8 cellular contexts compared by ENCODE assay signal in genomic region chr3:49906004-49906860, GRCh38. TPM values are rescaled to one million over a fixed set of nuclear protein-coding genes. Genes with fewer than 3 reads are reported as not detected.
A peak's percentile ranks its signal among the peaks of the same experiment; 100 is the strongest.
DNase-seq lines count a peak whose midpoint lies in the region; ATAC-seq, FAIRE-seq and TF ChIP-seq lines count a peak whose summit lies in the region.

No MANE protein-coding gene starts in this region.

- peak overlapping the region; percentile 16 to 67 (median 38) for H3K27ac ChIP-seq in pancreas

- H3K9me3 ChIP-seq in pancreas, result no peaks in the 10 kb centered on the region

- 12 to 17% methylated on average over 15 of the region's 15 CpGs for WGBS in pancreas, 2 donors

- no peaks in the 10 kb centered on the region for H3K36me3 ChIP-seq in pancreas

- H3K27me3 ChIP-seq in pancreas, result no peaks in the 10 kb centered on the region

- ATAC-seq in pancreas (peak in 3 of 4 donors; percentile 50 to 53 (median 51)), HG02973 (IDR thresholded peaks at IDR 0.05; ENCODE audit: unreplicated experiment) (no peak), GM21529 (IDR thresholded peaks at IDR 0.05; ENCODE audit: unreplicated experiment) (no peak)

- intact Hi-C loops in pancreas (cut with DNase I), result loop anchor here in 1 of 3 donors (5.0 kb wide), 1 partner anchor 104 kb away; the partner anchor contains the start of gene INKA1

- peaks cover 7 to 15% (median 9%) of the 10 kb centered on the region in 3 donors for H3K4me1 ChIP-seq in pancreas

- peak; percentile 68 for TF ChIP-seq CTCF in fibroblast of the aortic adventitia (IDR thresholded peaks at IDR 0.05; ENCODE audit: insufficient read depth, low read length)
- peak in 3 of 4 donors; percentile 32 to 48 (median 44) for TF ChIP-seq CTCF in pancreas (IDR thresholded peaks at IDR 0.05)

- DNase-seq in SIG-M5 treated with dmso at 0.1 percent for 504 hours (lab: John Stamatoyannopoulos, UW; ENCODE audit: unreplicated experiment) (peak; percentile 24), SIG-M5 (lab: John Stamatoyannopoulos, UW) (no peak), OCI-M1 (lab: John Stamatoyannopoulos, UW) (peak; percentile 62), fibroblast of the aortic adventitia (ENCODE audit: low read depth) (peak; percentile 55), pancreas (peak in 3 of 6 donors; percentile 36 to 71 (median 52))
- DNase-seq in activated effector memory CD4-positive, alpha-beta T cell treated with Interleukin-2 at 50 U/mL for 16 hours, result peak; percentile 25

- H3K4me3 ChIP-seq in fibroblast of the aortic adventitia (ENCODE audit: low read depth, low read length) (peak overlapping the region; percentile 45), pancreas (peak overlapping the region in 1 of 4 donors; percentile 30)

- FAIRE-seq in pancreas (lab: Jason Lieb, UNC), result no peak

RNA-seq across cellular contexts. Expression of gene MST1R, which starts 2.6 kb away (rescaled TPM):
- total RNA-seq in fibroblast of the aortic adventitia (ENCODE audit: low replicate concordance), result 0.81 and 1.3 TPM in 2 replicates
- total RNA-seq in pancreas, result 10 to 100 TPM in 1 of 6 donors, 1 to 10 TPM in 5; 4.9 to 14.7 (median 6.4) TPM
- 10 to 100 TPM in 1 of 2 donors, 1 to 10 TPM in 1; 9.6 to 12.4 TPM for polyA plus RNA-seq in pancreas

RNA-seq across cellular contexts. Expression of gene MON1A, which starts 23.4 kb away (rescaled TPM):
- total RNA-seq in fibroblast of the aortic adventitia (ENCODE audit: low replicate concordance) (3.4 and 12.8 TPM in 2 replicates), pancreas (1 to 10 TPM; 2.3 to 5.4 (median 4.2) TPM)
- polyA plus RNA-seq in pancreas, result 1 to 10 TPM; 7.5 to 7.7 TPM

RNA-seq across cellular contexts. Expression of gene RBM6, which starts 33.7 kb away (rescaled TPM):
- total RNA-seq in fibroblast of the aortic adventitia (ENCODE audit: low replicate concordance) (48.5 and 82.5 TPM in 2 replicates), pancreas (10 to 100 TPM; 24.9 to 64.1 (median 41.7) TPM)
- 100 to 1,000 TPM; 245 to 249 TPM for polyA plus RNA-seq in pancreas

RNA-seq across cellular contexts. Expression of gene CAMKV, which starts 36.5 kb away (rescaled TPM):
- not detected in 2 replicates for total RNA-seq in fibroblast of the aortic adventitia (ENCODE audit: low replicate concordance)
- under 1 TPM in 2 of 6 donors, not detected in 4; 0.19 to 0.22 TPM for total RNA-seq in pancreas
- polyA plus RNA-seq in pancreas, result under 1 TPM in 1 of 2 donors, not detected in 1; 0.42 TPM

RNA-seq across cellular contexts. Expression of gene TRAIP, which starts 49.9 kb away (rescaled TPM):
- total RNA-seq in fibroblast of the aortic adventitia (ENCODE audit: low replicate concordance), result 1.3 and 7.7 TPM in 2 replicates
- total RNA-seq in pancreas, result 1 to 10 TPM in 2 of 6 donors, under 1 TPM in 4; 0.79 to 2.5 (median 0.84) TPM
- 1 to 10 TPM; 1.4 to 2.3 TPM for polyA plus RNA-seq in pancreas

Comparison
In these comparisons a context has a peak if more than half of its experiments do, and no peak if none do; other contexts are left out.
1. ATAC-seq: peak in pancreas (3 of 4); none in HG02973 (single experiment) and GM21529 (single experiment).